8 cellular contexts compared by ENCODE assay signal in genomic region chr1:168136709-168137514, GRCh38. TPM values are rescaled to one million over a fixed set of nuclear protein-coding genes. Genes with fewer than 3 reads are reported as not detected.
DNase-seq lines count a peak whose midpoint lies in the region; ATAC-seq and TF ChIP-seq lines count a peak whose summit lies in the region.

A gene with protein sequence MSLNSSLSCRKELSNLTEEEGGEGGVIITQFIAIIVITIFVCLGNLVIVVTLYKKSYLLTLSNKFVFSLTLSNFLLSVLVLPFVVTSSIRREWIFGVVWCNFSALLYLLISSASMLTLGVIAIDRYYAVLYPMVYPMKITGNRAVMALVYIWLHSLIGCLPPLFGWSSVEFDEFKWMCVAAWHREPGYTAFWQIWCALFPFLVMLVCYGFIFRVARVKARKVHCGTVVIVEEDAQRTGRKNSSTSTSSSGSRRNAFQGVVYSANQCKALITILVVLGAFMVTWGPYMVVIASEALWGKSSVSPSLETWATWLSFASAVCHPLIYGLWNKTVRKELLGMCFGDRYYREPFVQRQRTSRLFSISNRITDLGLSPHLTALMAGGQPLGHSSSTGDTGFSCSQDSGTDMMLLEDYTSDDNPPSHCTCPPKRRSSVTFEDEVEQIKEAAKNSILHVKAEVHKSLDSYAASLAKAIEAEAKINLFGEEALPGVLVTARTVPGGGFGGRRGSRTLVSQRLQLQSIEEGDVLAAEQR (minus strand): TSS chr1:168136930. CDS start chr1:168104850, 32,080 bp downstream.

- H3K27ac Mint-ChIP-seq in endothelial cell (ENCODE audit: unreplicated experiment) = peak within 1 kb of the TSS; percentile 68
- H3K27ac Mint-ChIP-seq in memory B cell = peak within 1 kb of the TSS; percentile 29

- no peak for TF ChIP-seq CTCF in NB4 (IDR thresholded peaks at IDR 0.05; ENCODE audit: low read depth, low read length)
- TF ChIP-seq CTCF in endothelial cell (IDR thresholded peaks at IDR 0.05; ENCODE audit: unreplicated experiment) = no peak

- DNase-seq in NCI-H187 (lab: John Stamatoyannopoulos, UW) (peak; percentile 38), NCI-H187 treated with DMSO at 0.1 percent for 48 hours (lab: John Stamatoyannopoulos, UW) (no peak), NB4 (ENCODE audit: low read depth) (peak; percentile 44), endothelial cell (ENCODE audit: low spot score) (peak; percentile 61), memory B cell (ENCODE audit: low spot score in 2 of 2) (peak; percentile 25 to 36)
- DNase-seq in activated CD4-positive, alpha-beta T cell treated with anti-CD3 and anti-CD28 coated beads, Interleukin-2, amount 50 U/mL, for 48 hours = peak; percentile 24 to 31

- TF ChIP-seq POLR2A in NB4 (IDR thresholded peaks at IDR 0.05; ENCODE audit: extremely low read depth, insufficient read length) = no peak

- H3K9me3 Mint-ChIP-seq in endothelial cell (ENCODE audit: unreplicated experiment) (no peaks in the 10 kb centered on the region), memory B cell (no peaks in the 10 kb centered on the region)

- no peaks in the 10 kb centered on the region for H3K36me3 ChIP-seq in stomach smooth muscle (ENCODE audit: control insufficient read depth in 2 of 2, insufficient read depth in 2 of 2, low read length in 2 of 2)

- peak within 1 kb of the TSS; percentile 65 to 80 for H3K9ac ChIP-seq in stomach smooth muscle (ENCODE audit: low read length in 2 of 2)

- peak within 1 kb of the TSS; percentile 66 for H3K27ac ChIP-seq in stomach smooth muscle (ENCODE audit: low read length)

- H3K9me3 ChIP-seq in stomach smooth muscle (ENCODE audit: control insufficient read depth in 2 of 2, low read length in 2 of 2) = no peaks in the 10 kb centered on the region

- peak within 1 kb of the TSS; percentile 40 for H3K4me3 ChIP-seq in NB4 (ENCODE audit: low read depth, low read length)
- peak within 1 kb of the TSS; percentile 82 to 87 for H3K4me3 ChIP-seq in stomach smooth muscle (ENCODE audit: low read length in 2 of 2)

- H3K4me1 Mint-ChIP-seq in endothelial cell (ENCODE audit: unreplicated experiment) (peaks cover 22% of the 10 kb centered on the region), memory B cell (peaks cover 8% of the 10 kb centered on the region)

- H3K27me3 Mint-ChIP-seq in endothelial cell (ENCODE audit: unreplicated experiment) (peaks cover 14% of the 10 kb centered on the region), memory B cell (peaks cover 9% of the 10 kb centered on the region)

- peak; percentile 64 for ATAC-seq in memory B cell (ENCODE audit: low read depth)
- ATAC-seq in HG03521 (IDR thresholded peaks at IDR 0.05; ENCODE audit: unreplicated experiment) = no peak

- H3K36me3 Mint-ChIP-seq in endothelial cell (ENCODE audit: low read depth, unreplicated experiment) (peaks cover 8% of the 10 kb centered on the region), memory B cell (peaks cover 3% of the 10 kb centered on the region)

- no peaks in the 10 kb centered on the region for H3K27me3 ChIP-seq in stomach smooth muscle (ENCODE audit: control insufficient read depth in 1 of 2, insufficient read depth in 2 of 2, low read length in 2 of 2)

- H3K4me3 Mint-ChIP-seq in endothelial cell (ENCODE audit: unreplicated experiment) (peak within 1 kb of the TSS; percentile 97), memory B cell (peak within 1 kb of the TSS; percentile 93)

- peaks cover 15% of the 10 kb centered on the region for H3K4me1 ChIP-seq in stomach smooth muscle (ENCODE audit: control insufficient read depth, insufficient read depth, low read length)

RNA-seq across cellular contexts. Expression of the gene that starts here (rescaled TPM):
- 40.9 TPM for total RNA-seq in endothelial cell (ENCODE audit: unreplicated experiment)
